13 cellular contexts compared by ENCODE assay signal in the genomic region with DNA sequence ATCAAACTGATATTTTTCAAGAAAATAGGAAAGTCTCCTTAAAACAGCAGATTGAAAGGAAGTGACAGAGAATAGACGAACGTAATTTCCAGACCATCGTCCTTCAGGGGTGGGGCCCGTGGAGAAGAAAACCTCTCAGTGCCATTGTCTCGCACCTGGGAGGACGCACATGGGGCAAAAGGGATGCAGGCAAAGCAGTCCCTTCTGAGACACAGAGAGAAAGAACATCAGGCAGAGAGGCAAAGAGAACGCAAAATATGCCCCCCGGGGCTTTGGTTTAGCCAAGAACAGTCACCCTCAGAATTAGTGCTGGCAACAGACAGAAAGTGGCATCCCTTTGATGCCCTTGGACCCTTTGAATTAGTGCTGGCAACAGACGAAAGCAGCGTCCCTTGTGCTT. TPM values are rescaled to one million over a fixed set of nuclear protein-coding genes. Genes with fewer than 3 reads are reported as not detected.
DNase-seq lines count a peak whose midpoint lies in the region; ATAC-seq, FAIRE-seq and TF ChIP-seq lines count a peak whose summit lies in the region.
"Had no signal": no experiment of that assay in that cellular context is flagged by ENCODE, and none has a peak within 500 bp of the region (broad histone marks: within the 10 kb centered on the region; RNA-seq: fewer than 3 reads in every experiment).

No MANE protein-coding gene starts in this region.

- H4K20me1 ChIP-seq in BLaER1 treated with 17β-estradiol and CSF1 and Interleukin-3, amounts not matched to agents 10 nM and 100 nM = peaks cover 0 to 17% (median 0%) of the 10 kb centered on the region in 11 experiments; a peak in 3 of 22 replicates

- H3K4me3 Mint-ChIP-seq in immature natural killer cell (peak overlapping the region in 4 of 5 donors; percentile 5 to 72 (median 33)), chondrocyte (ENCODE audit: unreplicated experiment) (no peak overlapping the region)

- H3K27ac Mint-ChIP-seq in immature natural killer cell (peak overlapping the region in 1 of 6 donors; percentile 46), chondrocyte (ENCODE audit: unreplicated experiment) (no peak overlapping the region)

- H3K27me3 Mint-ChIP-seq in immature natural killer cell (ENCODE audit: low read depth in 3 of 3) = peaks cover 9 to 28% (median 11%) of the 10 kb centered on the region in 3 donors
- peaks cover 33% of the 10 kb centered on the region for H3K27me3 Mint-ChIP-seq in chondrocyte (ENCODE audit: low read depth)

- WGBS in spleen, 5 donors = 50 to 63% (median 54%) methylated on average over 10 of the region's 10 CpGs

- TF ChIP-seq CTCF in spleen (IDR thresholded peaks at IDR 0.05 in 8 of 11, conservative IDR thresholded peaks at IDR 0.05 in 3 of 11) = no peak
- TF ChIP-seq CTCF in chondrocyte (IDR thresholded peaks at IDR 0.05) = no peak

- no peak overlapping the region for H3K27ac ChIP-seq in BLaER1 treated with 17β-estradiol and CSF1 and Interleukin-3, amounts not matched to agents 10 nM and 100 nM
- no peak overlapping the region for H3K27ac ChIP-seq in spleen
- H3K27ac ChIP-seq: A549 had no signal

- H3K27me3 ChIP-seq in BLaER1 treated with 17β-estradiol and CSF1 and Interleukin-3, amounts not matched to agents 10 nM and 100 nM = peaks cover 0 to 30% (median 15%) of the 10 kb centered on the region in 11 experiments; a peak in 14 of 22 replicates
- H3K27me3 ChIP-seq in H7 (ENCODE audit: control insufficient read depth, insufficient read depth, low read length) (no peaks in the 10 kb centered on the region), spleen (replicated peaks in 1 of 7) (peaks cover 0 to 81% (median 15%) of the 10 kb centered on the region in 7 donors)

- no peaks in the 10 kb centered on the region for H3K36me3 ChIP-seq in BLaER1 treated with 17β-estradiol and CSF1 and Interleukin-3, amounts not matched to agents 10 nM and 100 nM
- H3K36me3 ChIP-seq in H7 (replicated peaks; ENCODE audit: control insufficient read depth, insufficient read depth, low read length) = no peaks in the 10 kb centered on the region
- no peaks in the 10 kb centered on the region for H3K36me3 ChIP-seq in spleen
- H3K36me3 ChIP-seq: BE2C had no signal

- FAIRE-seq in HTR-8/SVneo (lab: Jason Lieb, UNC) = no peak
- FAIRE-seq: A549, H54 had no signal

- peak; percentile 28 for DNase-seq in H7
- no peak for DNase-seq in immature natural killer cell
- DNase-seq in spleen = peak; percentile 53
- no peak for DNase-seq in HTR-8/SVneo (ENCODE audit: insufficient read length, low spot score)
- DNase-seq in chondrocyte (ENCODE audit: low spot score) = no peak
- DNase-seq: DMS53, GF-D8 had no signal

- H3K9ac ChIP-seq in BLaER1 treated with 17β-estradiol and CSF1 and Interleukin-3, amounts not matched to agents 10 nM and 100 nM = 0 out of 22 replicates have a peak overlapping the region, but pooled peaks of 1 of the 11 experiments have one; percentile 6

- H3K36me3 Mint-ChIP-seq in immature natural killer cell (no peaks in the 10 kb centered on the region), chondrocyte (ENCODE audit: low read depth) (no peaks in the 10 kb centered on the region)

- H3K9me3 Mint-ChIP-seq in immature natural killer cell = peaks cover 0 to 2% (median 0%) of the 10 kb centered on the region in 6 donors
- no peaks in the 10 kb centered on the region for H3K9me3 Mint-ChIP-seq in chondrocyte (ENCODE audit: low read depth)

- H3K4me3 ChIP-seq in BLaER1 treated with 17β-estradiol and CSF1 and Interleukin-3, amounts not matched to agents 10 nM and 100 nM = no peak overlapping the region
- H3K4me3 ChIP-seq in H7 (ENCODE audit: insufficient read depth, low read depth, low read length) (no peak overlapping the region), spleen (peak overlapping the region in 1 of 8 donors; percentile 6)
- H3K4me3 ChIP-seq: A549 had no signal

- intact Hi-C loops in spleen (cut with DNase I; ENCODE audit: low total_unique reads) = no loop called here

- ATAC-seq in HG03159 (IDR thresholded peaks at IDR 0.05; ENCODE audit: unreplicated experiment) = no peak
- ATAC-seq: A549 had no signal

- H3K4me1 ChIP-seq in BLaER1 treated with 17β-estradiol and CSF1 and Interleukin-3, amounts not matched to agents 10 nM and 100 nM = peaks cover 17 to 55% (median 48%) of the 10 kb centered on the region in 10 experiments; a peak in 19 of 20 replicates
- peaks cover 0 to 36% (median 20%) of the 10 kb centered on the region in 6 donors for H3K4me1 ChIP-seq in spleen
- H3K4me1 ChIP-seq: A549, BE2C had no signal

- H3K9me3 ChIP-seq in BLaER1 treated with 17β-estradiol and CSF1 and Interleukin-3, amounts not matched to agents 10 nM and 100 nM (replicated peaks in 1 of 11) = no peaks in the 10 kb centered on the region
- no peaks in the 10 kb centered on the region for H3K9me3 ChIP-seq in spleen
- H3K9me3 ChIP-seq: A549, BE2C had no signal

- no peak for TF ChIP-seq POLR2A in spleen (IDR thresholded peaks at IDR 0.05)

- H3K4me2 ChIP-seq in BLaER1 treated with 17β-estradiol and CSF1 and Interleukin-3, amounts not matched to agents 10 nM and 100 nM = peak overlapping the region in 8 of 11 experiments; percentile 23 to 60 (median 40); a peak in 14 of 22 replicates
- H3K4me2 ChIP-seq: A549 had no signal

- H3K4me1 Mint-ChIP-seq in immature natural killer cell = peaks cover 48 to 69% of the 10 kb centered on the region in 2 donors
- no peaks in the 10 kb centered on the region for H3K4me1 Mint-ChIP-seq in chondrocyte (ENCODE audit: low read depth)

RNA-seq across cellular contexts. Expression of a gene that starts 37.0 kb away (rescaled TPM):
- total RNA-seq in H7 (2014; rRNA removed; shearing (Covaris generic)) = 0.52 and 0.69 TPM in 2 replicates
- polyA plus RNA-seq in immature natural killer cell (1 to 10 TPM in 1 of 3 donors, not detected in 2; 1.2 TPM), spleen (1 to 10 TPM in 2 of 3 donors, under 1 TPM in 1; 0.38 to 5.4 (median 3.3) TPM)
- total RNA-seq in spleen (10 to 100 TPM in 1 of 7 donors, 1 to 10 TPM in 6; 1.8 to 13.6 (median 3.2) TPM), chondrocyte (2.2 to 8.4 TPM (median 3.0 TPM) in 3 replicates)

RNA-seq across cellular contexts. Expression of a gene that starts 53.9 kb away (rescaled TPM):
- 3.5 and 4.0 TPM in 2 replicates for total RNA-seq in H7 (2014; rRNA removed; shearing (Covaris generic))
- polyA plus RNA-seq in immature natural killer cell = under 1 TPM in 1 of 3 donors, not detected in 2; 0.06 TPM
- not detected for total RNA-seq in spleen
- under 1 TPM in 2 of 3 donors, not detected in 1; 0.02 to 0.03 TPM for polyA plus RNA-seq in spleen
- total RNA-seq in chondrocyte = not detected in 3 replicates
- polyA plus RNA-seq: AG04450 had no signal

Comparison
In these comparisons a context has a peak if more than half of its experiments do, and no peak if none do; other contexts are left out.
1. DNase-seq: peak in H7 (single experiment) and spleen (single experiment); none in immature natural killer cell (0 of 3), HTR-8/SVneo (single experiment) and chondrocyte (single experiment).